ENCODE assay signal across 20 cellular contexts in genomic region chr5:35372482-35372881, GRCh38.
A peak's percentile ranks its signal among the peaks of the same experiment; 100 is the strongest.
DNase-seq lines count a peak whose midpoint lies in the region; ATAC-seq, FAIRE-seq and TF ChIP-seq lines count a peak whose summit lies in the region.
"Had no signal": no experiment of that assay in that cellular context is flagged by ENCODE, and none has a peak within 500 bp of the region (broad histone marks: within the 10 kb centered on the region; RNA-seq: fewer than 3 reads in every experiment).

No MANE protein-coding gene starts in this region.

- H3K4me3 ChIP-seq in hepatocyte (no peak overlapping the region), pancreas (no peak overlapping the region), ascending aorta (no peak overlapping the region), breast epithelium (no peak overlapping the region)

- H3K4me1 Mint-ChIP-seq in type B pancreatic cell (ENCODE audit: unreplicated experiment) (peaks cover 4% of the 10 kb centered on the region), glutamatergic neuron (ENCODE audit: low read depth, unreplicated experiment) (no peaks in the 10 kb centered on the region)
- no peaks in the 10 kb centered on the region for H3K4me1 Mint-ChIP-seq in activated naive CD8-positive, alpha-beta T cell treated with anti-CD3 and anti-CD28 coated beads, Interleukin-2, amount 50 U/mL, for 24 hours

- H3K36me3 ChIP-seq in hepatocyte (replicated peaks; ENCODE audit: insufficient read depth, low read depth): no peaks in the 10 kb centered on the region
- H3K36me3 ChIP-seq in pancreas: no peaks in the 10 kb centered on the region
- no peaks in the 10 kb centered on the region for H3K36me3 ChIP-seq in ascending aorta
- no peaks in the 10 kb centered on the region for H3K36me3 ChIP-seq in breast epithelium

- no peaks in the 10 kb centered on the region for H4K20me1 ChIP-seq in hepatocyte (ENCODE audit: insufficient read depth, poor library complexity, severe bottlenecking)

- no peak for TF ChIP-seq POLR2A in breast epithelium (IDR thresholded peaks at IDR 0.05)

- no peak for FAIRE-seq in pancreas (lab: Jason Lieb, UNC)
- FAIRE-seq: A204.1, D721Med, G401.6, GM12891, GM19239, H1, HepG2 had no signal

- no peak for TF ChIP-seq CTCF in hepatocyte (IDR thresholded peaks at IDR 0.05; ENCODE audit: poor library complexity)
- no peak for TF ChIP-seq CTCF in pancreas (IDR thresholded peaks at IDR 0.05)
- TF ChIP-seq CTCF in type B pancreatic cell (conservative IDR thresholded peaks at IDR 0.05): no peak
- TF ChIP-seq CTCF in ascending aorta (IDR thresholded peaks at IDR 0.05): no peak
- no peak for TF ChIP-seq CTCF in breast epithelium (IDR thresholded peaks at IDR 0.05)
- no peak for TF ChIP-seq CTCF in glutamatergic neuron (IDR thresholded peaks at IDR 0.05; ENCODE audit: partially characterized antibody, unreplicated experiment)

- no peaks in the 10 kb centered on the region for H3K27me3 ChIP-seq in hepatocyte
- H3K27me3 ChIP-seq in pancreas: no peaks in the 10 kb centered on the region
- no peaks in the 10 kb centered on the region for H3K27me3 ChIP-seq in ascending aorta
- H3K27me3 ChIP-seq in breast epithelium: no peaks in the 10 kb centered on the region

- peak in 3 of 4 donors; percentile 31 to 41 (median 33) for ATAC-seq in pancreas
- ATAC-seq in activated naive CD8-positive, alpha-beta T cell treated with anti-CD3 and anti-CD28 coated beads, Interleukin-2, amount 50 U/mL, for 24 hours: no peak
- ATAC-seq: HepG2 had no signal

- H3K27ac ChIP-seq in hepatocyte: peak overlapping the region; percentile 45
- H3K27ac ChIP-seq in pancreas: peak overlapping the region in 2 of 4 donors; percentile 14 to 62
- no peak overlapping the region for H3K27ac ChIP-seq in ascending aorta
- H3K27ac ChIP-seq in breast epithelium: no peak overlapping the region
- H3K27ac ChIP-seq: C4-2B had no signal

- H3K9me2 ChIP-seq in hepatocyte (replicated peaks; ENCODE audit: insufficient read depth): no peaks in the 10 kb centered on the region

- no peak overlapping the region for H3K4me2 ChIP-seq in hepatocyte

- no peaks in the 10 kb centered on the region for H3K79me2 ChIP-seq in hepatocyte

- 86% methylated on average over 2 of the region's 2 CpGs for WGBS in hepatocyte (ENCODE audit: low lambda C conversion rate, missing lambda C conversion rate)
- WGBS in pancreas, 2 donors: 68 to 86% methylated on average over 2 of the region's 2 CpGs

- H3K27ac Mint-ChIP-seq in type B pancreatic cell: peak overlapping the region; percentile 70
- no peak overlapping the region for H3K27ac Mint-ChIP-seq in activated naive CD8-positive, alpha-beta T cell treated with anti-CD3 and anti-CD28 coated beads, Interleukin-2, amount 50 U/mL, for 24 hours
- no peak overlapping the region for H3K27ac Mint-ChIP-seq in glutamatergic neuron (ENCODE audit: unreplicated experiment)
- H3K27ac Mint-ChIP-seq: CD4-positive, alpha-beta T cell had no signal

- DNase-seq in amniotic epithelial cell (ENCODE audit: low read depth) (peak; percentile 72), hepatocyte (ENCODE audit: low spot score) (no peak), pancreas (no peak), type B pancreatic cell (ENCODE audit: extremely low spot score, unreplicated experiment) (no peak), ascending aorta (ENCODE audit: low spot score in 2 of 2) (no peak), breast epithelium (ENCODE audit: low spot score in 2 of 2) (no peak), glutamatergic neuron (no peak)
- no peak for DNase-seq in activated naive CD8-positive, alpha-beta T cell treated with anti-CD3 and anti-CD28 coated beads, Interleukin-2, amount 50 U/mL, for 24 hours
- DNase-seq: AML-193; Caco-2; CD4-positive, alpha-beta T cell; H9 had no signal

- H3K9me3 Mint-ChIP-seq in type B pancreatic cell (no peaks in the 10 kb centered on the region), glutamatergic neuron (ENCODE audit: unreplicated experiment) (no peaks in the 10 kb centered on the region)
- H3K9me3 Mint-ChIP-seq in activated naive CD8-positive, alpha-beta T cell treated with anti-CD3 and anti-CD28 coated beads, Interleukin-2, amount 50 U/mL, for 24 hours: no peaks in the 10 kb centered on the region
- H3K9me3 Mint-ChIP-seq: CD4-positive, alpha-beta T cell; H9 had no signal

- H3K27me3 Mint-ChIP-seq in type B pancreatic cell (no peaks in the 10 kb centered on the region), glutamatergic neuron (ENCODE audit: unreplicated experiment) (no peaks in the 10 kb centered on the region)
- peaks cover 8% of the 10 kb centered on the region for H3K27me3 Mint-ChIP-seq in activated naive CD8-positive, alpha-beta T cell treated with anti-CD3 and anti-CD28 coated beads, Interleukin-2, amount 50 U/mL, for 24 hours

- H3K4me3 Mint-ChIP-seq in type B pancreatic cell: no peak overlapping the region
- H3K4me3 Mint-ChIP-seq in activated naive CD8-positive, alpha-beta T cell treated with anti-CD3 and anti-CD28 coated beads, Interleukin-2, amount 50 U/mL, for 24 hours: no peak overlapping the region
- H3K4me3 Mint-ChIP-seq in glutamatergic neuron (ENCODE audit: unreplicated experiment): no peak overlapping the region
- H3K4me3 Mint-ChIP-seq: CD4-positive, alpha-beta T cell; H9 had no signal

- H3K36me3 Mint-ChIP-seq in type B pancreatic cell: no peaks in the 10 kb centered on the region
- H3K36me3 Mint-ChIP-seq in activated naive CD8-positive, alpha-beta T cell treated with anti-CD3 and anti-CD28 coated beads, Interleukin-2, amount 50 U/mL, for 24 hours (ENCODE audit: low read depth): no peaks in the 10 kb centered on the region
- no peaks in the 10 kb centered on the region for H3K36me3 Mint-ChIP-seq in glutamatergic neuron (ENCODE audit: unreplicated experiment)

- intact Hi-C loops in pancreas (cut with DNase I): no loop called here
- intact Hi-C loops in ascending aorta (cut with DNase I): no loop called here
- intact Hi-C loops in breast epithelium (cut with DNase I; ENCODE audit: low total_unique reads): loop anchor here (10.0 kb wide), 1 partner anchor 802 kb away; no protein-coding TSS in a partner anchor

- H3K4me1 ChIP-seq in hepatocyte (ENCODE audit: insufficient read depth) (peaks cover 4% of the 10 kb centered on the region), pancreas (peaks cover 0 to 14% (median 9%) of the 10 kb centered on the region in 3 donors), ascending aorta (no peaks in the 10 kb centered on the region), breast epithelium (no peaks in the 10 kb centered on the region)
- H3K4me1 ChIP-seq: Caco-2 had no signal

- H3K9me3 ChIP-seq in hepatocyte (ENCODE audit: low read depth): no peaks in the 10 kb centered on the region
- no peaks in the 10 kb centered on the region for H3K9me3 ChIP-seq in pancreas
- H3K9me3 ChIP-seq in ascending aorta: no peaks in the 10 kb centered on the region
- H3K9me3 ChIP-seq in breast epithelium: no peaks in the 10 kb centered on the region
- H3K9me3 ChIP-seq: Caco-2 had no signal

- H2AFZ ChIP-seq in hepatocyte: no peak overlapping the region
